In the genomic region with DNA sequence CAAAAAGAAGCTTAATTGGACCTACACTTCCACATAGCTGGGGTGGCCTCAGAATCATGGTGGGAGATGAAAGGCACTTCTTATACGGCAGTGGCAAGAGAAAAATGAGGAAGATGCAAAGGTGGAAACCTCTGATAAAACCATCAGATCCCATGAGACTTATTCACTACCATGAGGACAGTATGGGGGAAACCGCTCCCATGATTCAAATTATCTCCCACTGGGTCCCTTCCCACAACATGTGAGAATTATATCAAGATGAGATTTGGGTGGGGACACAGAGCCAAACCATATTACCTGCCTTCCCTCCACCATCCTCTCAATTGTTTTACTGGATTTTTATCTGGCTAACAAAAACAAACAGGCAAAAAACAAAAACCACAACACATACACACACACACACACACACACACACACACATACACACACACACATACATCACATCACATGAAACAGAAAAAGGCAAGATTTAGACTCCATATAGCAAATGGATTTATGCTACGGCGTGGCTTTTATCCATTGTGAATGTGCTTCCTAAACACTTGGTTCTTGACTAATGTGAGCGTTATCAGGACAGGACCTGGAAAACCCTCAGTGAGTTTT, we compare ENCODE assay signal across 18 cellular contexts.
"Had no signal": no experiment of that assay in that cellular context is flagged by ENCODE, and none has a peak within 500 bp of the region (broad histone marks: within the 10 kb centered on the region; RNA-seq: fewer than 3 reads in every experiment).

No MANE protein-coding gene starts in this region.

- DNase-seq: activated CD4-positive, alpha-beta T cell treated with anti-CD3 and anti-CD28 coated beads for 48 hours; activated CD4-positive, alpha-beta T cell treated with anti-CD3 and anti-CD28 coated beads, Interleukin-2, amount 50 U/mL, for 4 hours; activated CD8-positive, alpha-beta memory T cell treated with anti-CD3 and anti-CD28 coated beads, Interleukin-2, amount 50 U/mL, for 48 hours; activated CD8-positive, alpha-beta T cell treated with anti-CD3 and anti-CD28 coated beads, Interleukin-2, amount 10 ng/mL, durations not matched to agents 7 days and 5 days; activated naive CD4-positive, alpha-beta T cell; activated T-cell treated with anti-CD3 and anti-CD28 coated beads, Interleukin-2, amount 50 U/mL, for 1 hour; aorta; caudate nucleus; colonic mucosa; NCI-H1092 treated with DMSO at 0.1 percent for 48 hours; NCI-H1417 treated with DMSO at 0.1 percent for 48 hours; NCI-H1694; NCI-H2029 treated with DMSO at 0.1 percent for 48 hours; NCI-H510A treated with DMSO at 0.1 percent for 48 hours; PC-3; SHP77; WERI-Rb-1 had no signal

- H3K4me3 ChIP-seq: breast epithelium, colonic mucosa had no signal

- H3K9me3 ChIP-seq: breast epithelium, colonic mucosa had no signal

- H3K27me3 ChIP-seq: breast epithelium, colonic mucosa had no signal

- H3K27ac ChIP-seq: breast epithelium, colonic mucosa, WERI-Rb-1 had no signal

- ATAC-seq: activated CD8-positive, alpha-beta T cell treated with anti-CD3 and anti-CD28 coated beads, Interleukin-2, amount 10 ng/mL, durations not matched to agents 7 days and 5 days; PC-3 had no signal

- H3K4me1 ChIP-seq: breast epithelium, colonic mucosa had no signal

- H3K36me3 ChIP-seq: breast epithelium, colonic mucosa, WERI-Rb-1 had no signal
